In the genomic region with DNA sequence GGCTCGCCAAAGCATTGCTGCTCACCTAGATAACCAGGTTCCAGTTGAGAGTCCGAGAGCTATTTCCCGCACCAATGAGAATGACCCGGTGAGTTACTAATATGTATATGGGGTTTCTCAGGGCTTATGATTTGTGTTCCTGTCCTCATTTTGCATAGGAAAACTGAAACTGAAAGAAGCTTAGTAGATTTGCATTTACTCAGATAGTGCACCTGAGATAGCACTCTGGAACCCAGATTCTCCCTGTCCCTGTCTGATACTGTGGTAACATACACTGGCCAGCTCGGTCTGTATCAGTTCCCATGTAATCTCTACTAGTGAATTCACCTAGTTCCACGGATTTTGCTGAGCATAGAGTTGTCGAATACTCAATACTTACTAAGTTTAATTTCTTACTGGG, we compare ENCODE assay signal across 19 cellular contexts. TPM values are rescaled to one million over a fixed set of nuclear protein-coding genes. Genes with fewer than 3 reads are reported as not detected.
DNase-seq lines count a peak whose midpoint lies in the region; ATAC-seq and FAIRE-seq lines count a peak whose summit lies in the region.
"Had no signal": no experiment of that assay in that cellular context is flagged by ENCODE, and none has a peak within 500 bp of the region (broad histone marks: within the 10 kb centered on the region; RNA-seq: fewer than 3 reads in every experiment).

No MANE protein-coding gene starts in this region.

- no peak overlapping the region for H3K27ac ChIP-seq in SJCRH30
- H3K27ac ChIP-seq: C4-2B, testis had no signal

- intact Hi-C loops in left colon (cut with DNase I, micrococcal nuclease) = no loop called here

- no peaks in the 10 kb centered on the region for H3K9me3 ChIP-seq in SJCRH30 (replicated peaks)
- H3K9me3 ChIP-seq: testis had no signal

- ATAC-seq in GM21360 (IDR thresholded peaks at IDR 0.05; ENCODE audit: unreplicated experiment) = peak; percentile 46
- peak; percentile 60 for ATAC-seq in HG03159 (IDR thresholded peaks at IDR 0.05; ENCODE audit: unreplicated experiment)
- peak; percentile 41 for ATAC-seq in left colon
- ATAC-seq: effector memory CD8-positive, alpha-beta T cell; HepG2; Panc1 had no signal

- FAIRE-seq in GM18507 (lab: Jason Lieb, UNC) = peak; percentile 80
- FAIRE-seq: frontal cortex, HepG2 had no signal

- H3K4me1 ChIP-seq in SJCRH30 = no peaks in the 10 kb centered on the region
- H3K4me1 ChIP-seq: testis had no signal

- H3K36me3 ChIP-seq in SJCRH30 = peaks cover 18% of the 10 kb centered on the region; the same call in 1 of the 2 replicates

- DNase-seq in GM18507 (ENCODE audit: extremely low spot score, insufficient read length, low read depth) (peak; percentile 23), left colon (no peak), SJCRH30 (no peak), NCI-H1092 treated with DMSO at 0.1 percent for 48 hours (lab: John Stamatoyannopoulos, UW) (no peak), SK-N-DZ (ENCODE audit: low spot score) (no peak), HCEC 1CT (no peak)
- DNase-seq: activated naive CD4-positive, alpha-beta T cell treated with anti-CD3 and anti-CD28 coated beads, Interleukin-2, amount 10 ng/mL, durations not matched to agents 7 days and 5 days; effector memory CD8-positive, alpha-beta T cell; mammary epithelial cell; NCI-H1105 treated with DMSO at 0.1 percent for 48 hours; NCI-H446; nucleus accumbens; testis had no signal

- H3K4me3 ChIP-seq in SJCRH30 = no peak overlapping the region
- H3K4me3 ChIP-seq: testis had no signal

- no peaks in the 10 kb centered on the region for H3K27me3 ChIP-seq in SJCRH30
- H3K27me3 ChIP-seq: testis had no signal

RNA-seq across cellular contexts. Expression of a gene that starts 28.1 kb away (rescaled TPM):
- 10 to 100 TPM; 67.2 to 84.3 TPM for total RNA-seq in left colon
- total RNA-seq in SJCRH30 (2014; rRNA removed; shearing (Covaris generic)) = 75.4 and 89.3 TPM in 2 replicates
- 169 and 190 TPM in 2 replicates for polyA plus RNA-seq in SK-N-DZ (2014; cell fraction: cytosol; rRNA removed)
- polyA plus RNA-seq in SK-N-DZ (2014; cell fraction: nucleus; rRNA removed) = 250 and 280 TPM in 2 replicates

RNA-seq across cellular contexts. Expression of a gene that starts 28.5 kb away (rescaled TPM):
- total RNA-seq in left colon = 10 to 100 TPM; 52.4 to 61.7 TPM
- 38.9 TPM in 2 replicates for total RNA-seq in SJCRH30 (2014; rRNA removed; shearing (Covaris generic))
- polyA plus RNA-seq in SK-N-DZ (2014; cell fraction: cytosol; rRNA removed) = 40.0 and 45.8 TPM in 2 replicates
- polyA plus RNA-seq in SK-N-DZ (2014; cell fraction: nucleus; rRNA removed) = 51.4 and 73.1 TPM in 2 replicates
